ENCODE assay signal across 30 cellular contexts in the genomic region with DNA sequence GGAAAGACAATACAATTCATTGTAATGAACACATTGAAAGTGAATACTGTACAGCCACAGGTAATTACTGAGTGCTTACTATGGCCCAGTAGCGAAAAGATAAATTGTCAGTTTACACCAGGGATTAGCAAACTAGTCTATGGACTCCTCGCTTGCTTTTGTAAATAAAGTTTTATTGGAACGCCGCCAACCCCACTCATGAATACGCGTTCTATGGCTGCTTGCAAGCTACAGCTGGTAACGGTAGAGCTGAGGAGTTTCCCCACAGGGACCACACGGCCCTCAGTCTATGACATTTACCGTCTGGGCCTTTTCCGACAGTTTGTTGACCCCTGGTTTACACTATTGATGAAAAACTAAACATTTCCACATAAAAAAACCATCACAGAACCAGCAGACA. TPM values are rescaled to one million over a fixed set of nuclear protein-coding genes. Genes with fewer than 3 reads are reported as not detected.
DNase-seq lines count a peak whose midpoint lies in the region; ATAC-seq and TF ChIP-seq lines count a peak whose summit lies in the region.
"Had no signal": no experiment of that assay in that cellular context is flagged by ENCODE, and none has a peak within 500 bp of the region (broad histone marks: within the 10 kb centered on the region; RNA-seq: fewer than 3 reads in every experiment).

No MANE protein-coding gene starts in this region.

- H3K9me3 ChIP-seq in H9 (ENCODE audit: control insufficient read depth, low read depth, low read length) (no peaks in the 10 kb centered on the region), Peyer's patch (no peaks in the 10 kb centered on the region)
- H3K9me3 ChIP-seq: pancreas, tibial nerve had no signal

- H2BK15ac ChIP-seq in H9 (ENCODE audit: low read depth, low read length): no peak overlapping the region

- no peak overlapping the region for H3K9ac ChIP-seq in H9 (ENCODE audit: extremely low read depth, insufficient read length, low read length)

- no peak overlapping the region for H3K4me2 ChIP-seq in H9 (ENCODE audit: insufficient read depth, insufficient read length, low read length)

- H3T11ph ChIP-seq in H9 (ENCODE audit: low read length): no peak overlapping the region

- no peak overlapping the region for H3K14ac ChIP-seq in H9 (ENCODE audit: insufficient read depth, low read length)

- no peak overlapping the region for H2BK5ac ChIP-seq in H9 (ENCODE audit: insufficient read length, low read length)

- H3K4me1 Mint-ChIP-seq in Calu3 (ENCODE audit: low read depth, unreplicated experiment): no peaks in the 10 kb centered on the region
- H3K4me1 Mint-ChIP-seq in H9: no peaks in the 10 kb centered on the region
- H3K4me1 Mint-ChIP-seq in glutamatergic neuron (ENCODE audit: low read depth, unreplicated experiment): peaks cover 11% of the 10 kb centered on the region
- H3K4me1 Mint-ChIP-seq: activated T-helper 17 cell treated with anti-CD3 and anti-CD28 coated beads, Interleukin-2, amount 50 U/mL, for 72 hours had no signal

- H3K27me3 Mint-ChIP-seq in Calu3 (ENCODE audit: unreplicated experiment) (no peaks in the 10 kb centered on the region), H9 (ENCODE audit: low read depth) (no peaks in the 10 kb centered on the region), glutamatergic neuron (ENCODE audit: unreplicated experiment) (peaks cover 8% of the 10 kb centered on the region)

- no peak overlapping the region for H4K8ac ChIP-seq in H9 (replicated peaks; ENCODE audit: insufficient read length, low read depth, low read length)

- CTCF ChIA-PET in Calu3 (lab: Charles Lee): no interaction called here

- H3K79me1 ChIP-seq in H9 (ENCODE audit: insufficient read depth, low read depth, low read length, poor library complexity, severe bottlenecking): no peaks in the 10 kb centered on the region

- WGBS in H9 (ENCODE audit: extremely low coverage, insufficient read length, low lambda C conversion rate): no CpG with 5 or more reads among the region's 10 CpGs

- intact Hi-C loops in Calu3 (cut with micrococcal nuclease; ENCODE audit: unreplicated experiment): no loop called here

- no peak overlapping the region for H3K4me3 ChIP-seq in Peyer's patch
- H3K4me3 ChIP-seq: lung, pancreas, tibial nerve had no signal

- H2BK120ac ChIP-seq in H9 (ENCODE audit: low read depth, low read length, poor library complexity, severe bottlenecking): no peak overlapping the region

- H3K36me3 Mint-ChIP-seq in Calu3 (ENCODE audit: insufficient read depth, unreplicated experiment): peaks cover 94% of the 10 kb centered on the region
- H3K36me3 Mint-ChIP-seq in H9 (ENCODE audit: insufficient read depth in 1 of 3, low read depth in 3 of 3): peaks cover 22 to 84% (median 75%) of the 10 kb centered on the region in 3 experiments
- H3K36me3 Mint-ChIP-seq in glutamatergic neuron (ENCODE audit: unreplicated experiment): peaks cover 8% of the 10 kb centered on the region
- H3K36me3 Mint-ChIP-seq: activated naive CD8-positive, alpha-beta T cell had no signal

- H3K4me3 Mint-ChIP-seq in Calu3 (ENCODE audit: low read depth, unreplicated experiment) (no peak overlapping the region), H9 (no peak overlapping the region), glutamatergic neuron (ENCODE audit: unreplicated experiment) (no peak overlapping the region)
- H3K4me3 Mint-ChIP-seq: activated naive CD8-positive, alpha-beta T cell; activated T-helper 17 cell treated with anti-CD3 and anti-CD28 coated beads, Interleukin-2, amount 50 U/mL, for 72 hours; CD4-positive, alpha-beta T cell; dendritic cell treated with granulocyte-macrophage colony-stimulating factor and Interleukin-4, amounts not matched to agents 40 ng/mL and 50 ng/mL, for 4 days; stimulated activated naive CD8-positive, alpha-beta T cell treated with anti-CD3 and anti-CD28 coated beads, Interleukin-15, Interleukin-2, amounts not matched to agents 100 ng/mL and 50 ng/mL, for 24 hours had no signal

- DNase-seq in Calu3 (no peak), H9 (no peak), NCI-H774 (lab: John Stamatoyannopoulos, UW) (peak; percentile 32), glutamatergic neuron (no peak), NCI-H1092 (lab: John Stamatoyannopoulos, UW) (no peak), Peyer's patch (no peak), NCI-H2107 treated with DMSO at 0.1 percent for 48 hours (lab: John Stamatoyannopoulos, UW; ENCODE audit: unreplicated experiment) (no peak)
- DNase-seq: activated CD4-positive, alpha-beta T cell treated with anti-CD3 and anti-CD28 coated beads, Interleukin-2, amount 50 U/mL, for 4 hours; activated CD8-positive, alpha-beta memory T cell treated with anti-CD3 and anti-CD28 coated beads, Interleukin-2, amount 50 U/mL, for 4 hours; aorta; CD4-positive, alpha-beta T cell; DMS79; GF-D8; islet precursor cell; KG1; MM.1S; NCI-H146; NCI-H524; stimulated activated CD4-positive, alpha-beta T cell treated with anti-CD3 and anti-CD28 coated beads, Interleukin-12 subunit alpha, Interleukin-12 subunit beta, amount 100 ng/mL, for 4 hours; stimulated activated CD4-positive, alpha-beta T cell treated with anti-CD3 and anti-CD28 coated beads, Interleukin-4, amount 100 ng/mL, for 4 hours; T1000 had no signal

- H3K79me2 ChIP-seq in H9 (ENCODE audit: insufficient read depth, low read length): no peaks in the 10 kb centered on the region

- no peak overlapping the region for H2BK20ac ChIP-seq in H9 (ENCODE audit: low read depth, low read length, poor library complexity, severe bottlenecking)

- no peak overlapping the region for H3K56ac ChIP-seq in H9 (ENCODE audit: insufficient read length, low read depth, low read length)

- peaks cover 0 to 5% (median 0%) of the 10 kb centered on the region in 3 donors for H3K36me3 ChIP-seq in Peyer's patch

- ATAC-seq in HG02678 (IDR thresholded peaks at IDR 0.05; ENCODE audit: unreplicated experiment): no peak
- ATAC-seq: activated T-helper 17 cell treated with anti-CD3 and anti-CD28 coated beads, Interleukin-2, amount 50 U/mL, for 72 hours; pancreas; right cardiac atrium had no signal

- H4K91ac ChIP-seq in H9 (ENCODE audit: insufficient read length, low read depth, low read length): no peak overlapping the region

- no peaks in the 10 kb centered on the region for H3K23me2 ChIP-seq in H9 (ENCODE audit: insufficient read length, low read depth, low read length, poor library complexity, severe bottlenecking)

- H4K5ac ChIP-seq in H9 (ENCODE audit: insufficient read length, low read depth, low read length): no peak overlapping the region

- no peak for TF ChIP-seq CTCF in Calu3 (IDR thresholded peaks at IDR 0.05; ENCODE audit: unreplicated experiment)
- TF ChIP-seq CTCF in H9 (conservative IDR thresholded peaks at IDR 0.05): no peak
- TF ChIP-seq CTCF in glutamatergic neuron (IDR thresholded peaks at IDR 0.05; ENCODE audit: partially characterized antibody, unreplicated experiment): no peak
- no peak for TF ChIP-seq CTCF in Peyer's patch (IDR thresholded peaks at IDR 0.05)

- H3K27ac ChIP-seq in H9 (ENCODE audit: insufficient read length, low read depth, low read length) (no peak overlapping the region), Peyer's patch (peak overlapping the region in 1 of 4 donors; percentile 56)
- H3K27ac ChIP-seq: pancreas, tibial nerve had no signal

- no peak for TF ChIP-seq POLR2A in Peyer's patch (IDR thresholded peaks at IDR 0.05)

- H4K20me1 ChIP-seq in H9 (ENCODE audit: control insufficient read depth, insufficient read depth, insufficient read length): no peaks in the 10 kb centered on the region

- H3K9me3 Mint-ChIP-seq in Calu3 (ENCODE audit: low read depth, unreplicated experiment) (no peaks in the 10 kb centered on the region), H9 (no peaks in the 10 kb centered on the region), glutamatergic neuron (ENCODE audit: unreplicated experiment) (peaks cover 8% of the 10 kb centered on the region)
- H3K9me3 Mint-ChIP-seq: activated T-helper 17 cell treated with anti-CD3 and anti-CD28 coated beads, Interleukin-2, amount 50 U/mL, for 72 hours; CD4-positive, alpha-beta T cell; dendritic cell treated with granulocyte-macrophage colony-stimulating factor and Interleukin-4, amounts not matched to agents 40 ng/mL and 50 ng/mL, for 4 days had no signal

- no peak overlapping the region for H2AK5ac ChIP-seq in H9 (ENCODE audit: insufficient read length, low read length)

- H3K4ac ChIP-seq in H9 (ENCODE audit: low read depth, low read length): no peak overlapping the region

- H3K27ac Mint-ChIP-seq in Calu3 (ENCODE audit: unreplicated experiment): no peak overlapping the region
- H3K27ac Mint-ChIP-seq in H9: peak overlapping the region in 2 of 3 experiments; percentile 3 to 5; a peak in 2 of 7 replicates
- peak overlapping the region; percentile 24 for H3K27ac Mint-ChIP-seq in glutamatergic neuron (ENCODE audit: unreplicated experiment)
- H3K27ac Mint-ChIP-seq: activated naive CD8-positive, alpha-beta T cell; activated T-helper 17 cell treated with anti-CD3 and anti-CD28 coated beads, Interleukin-2, amount 50 U/mL, for 72 hours; CD4-positive, alpha-beta T cell; dendritic cell treated with granulocyte-macrophage colony-stimulating factor and Interleukin-4, amounts not matched to agents 40 ng/mL and 50 ng/mL, for 4 days; stimulated activated naive CD8-positive, alpha-beta T cell treated with anti-CD3 and anti-CD28 coated beads, Interleukin-15, Interleukin-2, amounts not matched to agents 100 ng/mL and 50 ng/mL, for 24 hours had no signal

- TSS peak; percentile 10 for BruUV-seq in Calu3 (replicated peaks; lab: Mats Ljungman, UMichigan)

- no peak overlapping the region for H2AFZ ChIP-seq in H9 (ENCODE audit: low read length)

- no peak overlapping the region for H2BK12ac ChIP-seq in H9 (ENCODE audit: insufficient read length, low read depth, low read length)

- H3K27me3 ChIP-seq in H9 (ENCODE audit: insufficient read depth, low read length): no peaks in the 10 kb centered on the region
- H3K27me3 ChIP-seq in Peyer's patch: no peaks in the 10 kb centered on the region
- H3K27me3 ChIP-seq: pancreas, tibial nerve had no signal

- H3K4me1 ChIP-seq in H9 (ENCODE audit: insufficient read depth, low read length) (no peaks in the 10 kb centered on the region), Peyer's patch (peaks cover 0 to 4% (median 0%) of the 10 kb centered on the region in 4 donors)
- H3K4me1 ChIP-seq: pancreas, tibial nerve had no signal

- no peak overlapping the region for H3K23ac ChIP-seq in H9 (ENCODE audit: insufficient read length, low read depth, low read length)

- H3K18ac ChIP-seq in H9 (ENCODE audit: insufficient read length, low read depth, low read length): no peak overlapping the region

RNA-seq across cellular contexts. Expression of a gene that starts 24.2 kb away (rescaled TPM):
- total RNA-seq in Calu3 (2022): 740 and 763 TPM in 2 replicates
- total RNA-seq in H9 (2021): 200 and 201 TPM in 2 replicates
- total RNA-seq in glutamatergic neuron (ENCODE audit: unreplicated experiment): 724 TPM
- total RNA-seq in Peyer's patch: 100 to 1,000 TPM in 2 of 4 donors, 10 to 100 TPM in 2; 31.2 to 328 (median 87.3) TPM

RNA-seq across cellular contexts. Expression of a gene that starts 40.1 kb away (rescaled TPM):
- total RNA-seq in Calu3 (2022) (222 and 227 TPM in 2 replicates), H9 (2021) (153 and 154 TPM in 2 replicates), glutamatergic neuron (ENCODE audit: unreplicated experiment) (74.8 TPM), Peyer's patch (100 to 1,000 TPM in 2 of 4 donors, 10 to 100 TPM in 2; 90.8 to 136 (median 99.7) TPM)

RNA-seq across cellular contexts. Expression of a gene that starts 44.0 kb away (rescaled TPM):
- total RNA-seq in Calu3 (2022) (1,920 and 1,936 TPM in 2 replicates), H9 (2021) (1,715 and 1,736 TPM in 2 replicates), glutamatergic neuron (ENCODE audit: unreplicated experiment) (829 TPM), Peyer's patch (100 to 1,000 TPM; 507 to 769 (median 622) TPM)
